Comparison of ENCODE assay signal across 8 cellular contexts in genomic region chr1:26695417-26696190, GRCh38. TPM values are rescaled to one million over a fixed set of nuclear protein-coding genes. Genes with fewer than 3 reads are reported as not detected.
DNase-seq lines count a peak whose midpoint lies in the region; ATAC-seq and TF ChIP-seq lines count a peak whose summit lies in the region.

TSS of gene ARID1A (plus strand) at chr1:26696015. CDS start at chr1:26696404, 389 bp downstream.

- DNase-seq in GM13976 (ENCODE audit: low spot score) (peak; percentile 89), NCI-H187 (lab: John Stamatoyannopoulos, UW) (peak; percentile 68 to 91), T-helper 2 cell (peak; percentile 89 to 98 (median 94)), amygdala (lab: John Stamatoyannopoulos, UW) (peak; percentile 51 to 97 (median 90)), left cardiac atrium (peak; percentile 96), posterior vena cava (ENCODE audit: low spot score) (peak; percentile 99), type B pancreatic cell (ENCODE audit: extremely low spot score, unreplicated experiment) (peak; percentile 99)

- ATAC-seq in HG02938 (IDR thresholded peaks at IDR 0.05; ENCODE audit: unreplicated experiment) (peak; percentile 42), left cardiac atrium (peak; percentile 73 to 74)

- no peaks in the 10 kb centered on the region for H3K36me3 Mint-ChIP-seq in type B pancreatic cell

- H3K9me3 Mint-ChIP-seq in type B pancreatic cell, result no peaks in the 10 kb centered on the region

- intact Hi-C loops in left cardiac atrium (cut with DNase I) (loop anchor here in 1 of 2 donors (5.0 kb wide), 1 partner anchor 92 kb away; the partner anchor contains the start of gene PIGV), posterior vena cava (cut with DNase I) (loop anchor here (5.0 kb wide), 2 partner anchors 77 to 92 kb away; partner anchors contain the start of gene PIGV (in 1 of the 2))

- no peaks in the 10 kb centered on the region for H3K27me3 Mint-ChIP-seq in type B pancreatic cell

- peak within 1 kb of the TSS; percentile 91 for H3K4me3 Mint-ChIP-seq in type B pancreatic cell

- in situ Hi-C loops in GM13976 (cut with MboI; ENCODE audit: low sequenced_read_pairs, unreplicated experiment), result no loop called here

- H3K27ac Mint-ChIP-seq in type B pancreatic cell, result peak within 1 kb of the TSS; percentile 99

- peaks cover 33% of the 10 kb centered on the region for H3K4me1 Mint-ChIP-seq in type B pancreatic cell (ENCODE audit: unreplicated experiment)

- TF ChIP-seq CTCF in GM13976 (IDR thresholded peaks at IDR 0.05; ENCODE audit: borderline replicate concordance, control extremely low read depth, extremely low read depth, insufficient read depth, missing control alignments) (no peak), type B pancreatic cell (conservative IDR thresholded peaks at IDR 0.05) (no peak)

RNA-seq across cellular contexts. Expression of gene ARID1A, which starts in this region (rescaled TPM):
- total RNA-seq in left cardiac atrium (10 to 100 TPM; 34.5 to 38.5 TPM), posterior vena cava (10 to 100 TPM; 48.1 to 48.6 TPM), type B pancreatic cell (ENCODE audit: low replicate concordance) (106 and 121 TPM in 2 replicates)

Comparison
In these comparisons a context has a peak if more than half of its experiments do, and no peak if none do; other contexts are left out.
1. Peak in every context shown above with its lines: DNase-seq and ATAC-seq.